8 cellular contexts compared by ENCODE assay signal in genomic region chr16:85330694-85331188, GRCh38.
A peak's percentile ranks its signal among the peaks of the same experiment; 100 is the strongest.
DNase-seq lines count a peak whose midpoint lies in the region; ATAC-seq, FAIRE-seq and TF ChIP-seq lines count a peak whose summit lies in the region.

No MANE protein-coding gene starts in this region.

- WGBS in mammary epithelial cell (ENCODE audit: low coverage, missing lambda C conversion rate): 55% methylated on average over 6 of the region's 6 CpGs
- WGBS in stomach, 5 donors: 42 to 47% (median 45%) methylated on average over 6 of the region's 6 CpGs

- TF ChIP-seq EP300 in stomach (IDR thresholded peaks at IDR 0.05): no peak

- peak; percentile 19 to 35 for ATAC-seq in lower lobe of right lung
- ATAC-seq in HG02981 (IDR thresholded peaks at IDR 0.05; ENCODE audit: unreplicated experiment): no peak
- no peak for ATAC-seq in GM21390 (IDR thresholded peaks at IDR 0.05; ENCODE audit: unreplicated experiment)

- H3K4me3 ChIP-seq in mammary epithelial cell (replicated peaks in 1 of 3; ENCODE audit: insufficient read depth in 1 of 3, low read depth in 2 of 3, low read length in 3 of 3) (no peak overlapping the region), lower lobe of right lung (no peak overlapping the region), stomach (no peak overlapping the region)

- intact Hi-C loops in mammary epithelial cell (cut with micrococcal nuclease): loop anchor here (1.0 kb wide), 1 partner anchor 55 kb away; no protein-coding TSS in a partner anchor
- intact Hi-C loops in lower lobe of right lung (cut with DNase I): no loop called here
- intact Hi-C loops in stomach (cut with DNase I; ENCODE audit: low total_unique reads): no loop called here

- no peak for FAIRE-seq in D721Med (lab: Jason Lieb, UNC)

- TF ChIP-seq CTCF in D721Med (IDR thresholded peaks at IDR 0.05; ENCODE audit: insufficient read depth, missing control alignments) (peak; percentile 54), mammary epithelial cell (conservative IDR thresholded peaks at IDR 0.05 in 1 of 2, IDR thresholded peaks at IDR 0.05 in 1 of 2; ENCODE audit: extremely low read depth in 1 of 2, insufficient read depth in 1 of 2, low read depth in 1 of 2, low read length in 2 of 2) (peak; percentile 50 to 52), lower lobe of right lung (IDR thresholded peaks at IDR 0.05) (peak; percentile 38), stomach (IDR thresholded peaks at IDR 0.05) (peak in 2 of 7 experiments; percentile 28 to 33)

- dilution Hi-C loops in mammary epithelial cell (cut with HindIII; ENCODE audit: low sequenced_read_pairs): loop anchor here (5.0 kb wide), 1 partner anchor 83 kb away; no protein-coding TSS in a partner anchor

- no peak overlapping the region for H3K4me2 ChIP-seq in mammary epithelial cell (ENCODE audit: insufficient read depth, low read depth, low read length)

- no peak overlapping the region for H2AFZ ChIP-seq in mammary epithelial cell (ENCODE audit: low read depth, low read length)

- H3K36me3 ChIP-seq in mammary epithelial cell (ENCODE audit: insufficient read depth, low read length) (no peaks in the 10 kb centered on the region), lower lobe of right lung (no peaks in the 10 kb centered on the region), stomach (no peaks in the 10 kb centered on the region)

- H3K27ac ChIP-seq in mammary epithelial cell (ENCODE audit: insufficient read depth, low read depth, low read length) (no peak overlapping the region), lower lobe of right lung (no peak overlapping the region), stomach (peak overlapping the region in 1 of 5 donors; percentile 25)

- H4K20me1 ChIP-seq in mammary epithelial cell (ENCODE audit: insufficient read depth, low read length): no peaks in the 10 kb centered on the region

- no peak for DNase-seq in D721Med (ENCODE audit: insufficient read length, low spot score)
- DNase-seq in H4 (ENCODE audit: low spot score): peak; percentile 92
- DNase-seq in NOMO-1 treated with DMSO at 0.1 percent for 48 hours (lab: John Stamatoyannopoulos, UW; ENCODE audit: unreplicated experiment): peak; percentile 53
- peak; percentile 61 for DNase-seq in mammary epithelial cell
- DNase-seq in lower lobe of right lung: no peak
- DNase-seq in stomach: no peak

- H3K9ac ChIP-seq in mammary epithelial cell (ENCODE audit: insufficient read depth, low read length): no peak overlapping the region

- BruUV-seq in mammary epithelial cell (replicated peaks; lab: Mats Ljungman, UMichigan): no TSS peak

- CTCF ChIA-PET in mammary epithelial cell (lab: Charles Lee; ENCODE audit: low non-redundant PET): interaction anchor here (0.5 to 0.9 kb wide), 2 partner anchors 64 to 238 kb away, joined by 4 to 6 read pairs; no protein-coding TSS in a partner anchor

- no peak for TF ChIP-seq POLR2A in stomach (IDR thresholded peaks at IDR 0.05)

- no peaks in the 10 kb centered on the region for H3K79me2 ChIP-seq in mammary epithelial cell (ENCODE audit: insufficient read depth, low read length)

- in situ Hi-C loops in mammary epithelial cell (cut with MboI; ENCODE audit: low sequenced_read_pairs in 2 of 2): no loop called here

- H3K27me3 ChIP-seq in mammary epithelial cell (ENCODE audit: insufficient read depth, low read length): no peaks in the 10 kb centered on the region
- peaks cover 18% of the 10 kb centered on the region for H3K27me3 ChIP-seq in lower lobe of right lung (ENCODE audit: low read depth)
- H3K27me3 ChIP-seq in stomach: peaks cover 0 to 26% (median 0%) of the 10 kb centered on the region in 3 donors

- H3K9me3 ChIP-seq in mammary epithelial cell (replicated peaks; ENCODE audit: insufficient read depth, low read length) (no peaks in the 10 kb centered on the region), lower lobe of right lung (no peaks in the 10 kb centered on the region), stomach (no peaks in the 10 kb centered on the region)

- no peaks in the 10 kb centered on the region for H3K4me1 ChIP-seq in mammary epithelial cell (ENCODE audit: insufficient read depth, low read length)
- H3K4me1 ChIP-seq in lower lobe of right lung: peaks cover 33% of the 10 kb centered on the region
- H3K4me1 ChIP-seq in stomach: peaks cover 45 to 64% (median 52%) of the 10 kb centered on the region in 4 donors

Comparison
In these comparisons a context has a peak if more than half of its experiments do, and no peak if none do; other contexts are left out.
1. DNase-seq: peak in H4 (single experiment), NOMO-1 treated with DMSO at 0.1 percent for 48 hours (single experiment) and mammary epithelial cell (single experiment); none in D721Med (single experiment), lower lobe of right lung (single experiment) and stomach (single experiment).
2. ATAC-seq: peak in lower lobe of right lung (2 of 2); none in HG02981 (single experiment) and GM21390 (single experiment).